ENCODE assay signal across 18 cellular contexts in genomic region chr13:104006625-104007061, GRCh38.
DNase-seq lines count a peak whose midpoint lies in the region; ATAC-seq, FAIRE-seq and TF ChIP-seq lines count a peak whose summit lies in the region.
"Had no signal": no experiment of that assay in that cellular context is flagged by ENCODE, and none has a peak within 500 bp of the region (broad histone marks: within the 10 kb centered on the region; RNA-seq: fewer than 3 reads in every experiment).

No MANE protein-coding gene starts in this region.

- no peaks in the 10 kb centered on the region for H3K9me1 ChIP-seq in endothelial cell of umbilical vein (replicated peaks; ENCODE audit: control insufficient read depth, extremely low read depth, insufficient read depth, low read length)

- H3K4me1 Mint-ChIP-seq in nephron, result peaks cover 30% of the 10 kb centered on the region

- POLR2A ChIA-PET in HEK293T (lab: Yijun Ruan, JAX) (no interaction called here), endothelial cell of umbilical vein (lab: Charles Lee) (no interaction called here)

- no peak for FAIRE-seq in endothelial cell of umbilical vein (lab: Jason Lieb, UNC)
- FAIRE-seq: bronchial epithelial cell, kidney, urothelium cell line had no signal

- H3K27ac ChIP-seq in endothelial cell of umbilical vein (ENCODE audit: insufficient read depth, low read depth, low read length), result no peak overlapping the region
- H3K27ac ChIP-seq: ovary had no signal

- no peak for DNase-seq in HEK293T (ENCODE audit: extremely low spot score)
- peak; percentile 58 for DNase-seq in RPMI7951 (ENCODE audit: low read depth)
- no peak for DNase-seq in endothelial cell of umbilical vein (ENCODE audit: low read depth, low spot score)
- DNase-seq in DMS153 treated with DMSO at 0.1 percent for 48 hours (lab: John Stamatoyannopoulos, UW; ENCODE audit: unreplicated experiment), result no peak
- no peak for DNase-seq in activated naive CD4-positive, alpha-beta T cell treated with anti-CD3 and anti-CD28 coated beads, Interleukin-2, amount 50 U/mL, for 72 hours (ENCODE audit: low spot score in 2 of 2)
- DNase-seq: activated CD4-positive, CD25-positive, alpha-beta regulatory T cell treated with anti-CD3 and anti-CD28 coated beads, Interleukin-2, amount 50 U/mL, for 72 hours; activated CD8-positive, alpha-beta memory T cell treated with anti-CD3 and anti-CD28 coated beads, Interleukin-2, amount 50 U/mL, for 4 hours; endodermal cell; kidney; NCI-H1092 treated with DMSO at 0.1 percent for 48 hours; NCI-H446; ovary; stimulated activated naive CD4-positive, alpha-beta T cell treated with Interleukin-2 at 50 U/mL for 16 hours had no signal

- no peak for TF ChIP-seq POLR2A in endothelial cell of umbilical vein (IDR thresholded peaks at IDR 0.05; ENCODE audit: low read depth, low read length)

- no TSS peak for BruUV-seq in endothelial cell of umbilical vein (replicated peaks; lab: Mats Ljungman, UMichigan)

- H3K9me3 ChIP-seq in endothelial cell of umbilical vein (replicated peaks; ENCODE audit: control insufficient read depth, insufficient read depth, low read length), result no peaks in the 10 kb centered on the region
- H3K9me3 ChIP-seq: ovary had no signal

- H3K4me2 ChIP-seq in endothelial cell of umbilical vein (ENCODE audit: insufficient read depth, low read length), result no peak overlapping the region

- H3K4me3 Mint-ChIP-seq in nephron, result peak overlapping the region in 1 of 3 experiments; percentile 5
- H3K4me3 Mint-ChIP-seq: endodermal cell had no signal

- H2AFZ ChIP-seq in endothelial cell of umbilical vein (ENCODE audit: low read depth, low read length), result peak overlapping the region; percentile 64

- no peak for TF ChIP-seq CTCF in endothelial cell of umbilical vein (IDR thresholded peaks at IDR 0.05; ENCODE audit: extremely low read depth in 1 of 2, insufficient read depth in 1 of 2, low read depth in 1 of 2, low read length in 2 of 2)
- TF ChIP-seq CTCF in nephron (IDR thresholded peaks at IDR 0.05; ENCODE audit: unreplicated experiment in 3 of 3), result no peak

- no peaks in the 10 kb centered on the region for H3K9me3 Mint-ChIP-seq in nephron
- peaks cover 0 to 2% of the 10 kb centered on the region in 2 donors for H3K9me3 Mint-ChIP-seq in activated naive CD4-positive, alpha-beta T cell treated with anti-CD3 and anti-CD28 coated beads, Interleukin-2, amount 50 U/mL, for 72 hours
- H3K9me3 Mint-ChIP-seq: endodermal cell had no signal

- peaks cover 28% of the 10 kb centered on the region for H3K4me1 ChIP-seq in endothelial cell of umbilical vein (ENCODE audit: control insufficient read depth, extremely low read depth, insufficient read depth, low read length)

- H3K36me3 Mint-ChIP-seq in nephron (ENCODE audit: low read depth), result no peaks in the 10 kb centered on the region
- H3K36me3 Mint-ChIP-seq in activated naive CD4-positive, alpha-beta T cell treated with anti-CD3 and anti-CD28 coated beads, Interleukin-2, amount 50 U/mL, for 72 hours, result no peaks in the 10 kb centered on the region

- no peaks in the 10 kb centered on the region for H4K20me1 ChIP-seq in endothelial cell of umbilical vein (replicated peaks; ENCODE audit: control insufficient read depth, extremely low read depth, insufficient read depth, low read length)

- peak overlapping the region; percentile 10 to 69 (median 42) for H3K27ac Mint-ChIP-seq in nephron
- H3K27ac Mint-ChIP-seq in activated naive CD4-positive, alpha-beta T cell treated with anti-CD3 and anti-CD28 coated beads, Interleukin-2, amount 50 U/mL, for 72 hours, result no peak overlapping the region
- H3K27ac Mint-ChIP-seq: endodermal cell had no signal

- H3K9ac ChIP-seq in endothelial cell of umbilical vein (replicated peaks; ENCODE audit: extremely low read depth, insufficient read depth, low read length), result no peak overlapping the region

- H3K27me3 ChIP-seq in endothelial cell of umbilical vein (ENCODE audit: control insufficient read depth in 2 of 2, insufficient read depth in 2 of 2, low read length in 2 of 2), result no peaks in the 10 kb centered on the region
- H3K27me3 ChIP-seq: ovary had no signal

- no peaks in the 10 kb centered on the region for H3K79me2 ChIP-seq in endothelial cell of umbilical vein (ENCODE audit: control insufficient read depth, insufficient read depth, low read length)

- no peaks in the 10 kb centered on the region for H3K36me3 ChIP-seq in endothelial cell of umbilical vein (ENCODE audit: control insufficient read depth in 2 of 2, extremely low read depth in 1 of 2, insufficient read depth in 2 of 2, low read length in 2 of 2)
- H3K36me3 ChIP-seq: ovary had no signal

- ATAC-seq in HG03097 (IDR thresholded peaks at IDR 0.05; ENCODE audit: low FRiP score, unreplicated experiment) (no peak), GM19023 (IDR thresholded peaks at IDR 0.05; ENCODE audit: unreplicated experiment) (no peak)
- no peak for ATAC-seq in activated naive CD4-positive, alpha-beta T cell treated with anti-CD3 and anti-CD28 coated beads, Interleukin-2, amount 50 U/mL, for 72 hours

- intact Hi-C loops in endothelial cell of umbilical vein (cut with micrococcal nuclease), result loop anchor here (5.0 kb wide), 1 partner anchor 1191 kb away; no protein-coding TSS in a partner anchor

- dilution Hi-C loops in endothelial cell of umbilical vein (cut with MboI; ENCODE audit: extremely low pct_ligation_motif_present, low sequenced_read_pairs), result no loop called here

- CTCF ChIA-PET in HEK293T (lab: Yijun Ruan, JAX) (no interaction called here), endothelial cell of umbilical vein (lab: Charles Lee) (interaction anchor here (1.4 kb wide), 1 partner anchor 123 kb away, joined by 5 read pairs; no protein-coding TSS in a partner anchor)

- H3K27me3 Mint-ChIP-seq in nephron (ENCODE audit: low read depth), result no peaks in the 10 kb centered on the region

- H3K4me3 ChIP-seq in endothelial cell of umbilical vein (replicated peaks in 1 of 3; ENCODE audit: insufficient read depth in 1 of 3, low read depth in 1 of 3, low read length in 3 of 3), result no peak overlapping the region
- H3K4me3 ChIP-seq: ovary had no signal

TF ChIP-seq in HEK293T, 16 proteins besides CTCF, POLR2A, EP300 and RAD21:
- no peak for TF ChIP-seq FOXK2 (IDR thresholded peaks at IDR 0.05)
- TF ChIP-seq, protein P1, sequence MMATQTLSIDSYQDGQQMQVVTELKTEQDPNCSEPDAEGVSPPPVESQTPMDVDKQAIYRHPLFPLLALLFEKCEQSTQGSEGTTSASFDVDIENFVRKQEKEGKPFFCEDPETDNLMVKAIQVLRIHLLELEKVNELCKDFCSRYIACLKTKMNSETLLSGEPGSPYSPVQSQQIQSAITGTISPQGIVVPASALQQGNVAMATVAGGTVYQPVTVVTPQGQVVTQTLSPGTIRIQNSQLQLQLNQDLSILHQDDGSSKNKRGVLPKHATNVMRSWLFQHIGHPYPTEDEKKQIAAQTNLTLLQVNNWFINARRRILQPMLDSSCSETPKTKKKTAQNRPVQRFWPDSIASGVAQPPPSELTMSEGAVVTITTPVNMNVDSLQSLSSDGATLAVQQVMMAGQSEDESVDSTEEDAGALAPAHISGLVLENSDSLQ (IDR thresholded peaks at IDR 0.05), result peak; percentile 52
- TF ChIP-seq LEF1 (IDR thresholded peaks at IDR 0.05; ENCODE audit: borderline replicate concordance), result no peak
TF ChIP-seq in HEK293T: peak in this region for 1.

TF ChIP-seq in endothelial cell of umbilical vein, 7 proteins besides CTCF, POLR2A, EP300 and RAD21:
- no peak for TF ChIP-seq MAX (IDR thresholded peaks at IDR 0.05; ENCODE audit: insufficient read depth, insufficient read length)
- no peak for TF ChIP-seq EZH2 (IDR thresholded peaks at IDR 0.05; ENCODE audit: borderline replicate concordance, low read depth, low read length, severe bottlenecking)
- TF ChIP-seq FOS (IDR thresholded peaks at IDR 0.05; ENCODE audit: borderline replicate concordance, insufficient read depth, low read length), result no peak
- TF ChIP-seq JUN (IDR thresholded peaks at IDR 0.05; ENCODE audit: borderline replicate concordance, insufficient read depth, insufficient read length, low read depth), result no peak
- no peak for TF ChIP-seq MYC (IDR thresholded peaks at IDR 0.05; ENCODE audit: low read depth, low read length)
- no peak for TF ChIP-seq GATA2 (IDR thresholded peaks at IDR 0.05; ENCODE audit: insufficient read depth, insufficient read length, low read depth, low read length)
- TF ChIP-seq POLR2AphosphoS5 (IDR thresholded peaks at IDR 0.05; ENCODE audit: insufficient read depth, low read depth, low read length), result no peak

Comparison
In these comparisons a context has a peak if more than half of its experiments do, and no peak if none do; other contexts are left out.
1. H3K27ac Mint-ChIP-seq: peak in nephron (3 of 3); none in activated naive CD4-positive, alpha-beta T cell treated with anti-CD3 and anti-CD28 coated beads, Interleukin-2, amount 50 U/mL, for 72 hours (0 of 2).